ENCODE assay signal across 14 cellular contexts in the genomic region with DNA sequence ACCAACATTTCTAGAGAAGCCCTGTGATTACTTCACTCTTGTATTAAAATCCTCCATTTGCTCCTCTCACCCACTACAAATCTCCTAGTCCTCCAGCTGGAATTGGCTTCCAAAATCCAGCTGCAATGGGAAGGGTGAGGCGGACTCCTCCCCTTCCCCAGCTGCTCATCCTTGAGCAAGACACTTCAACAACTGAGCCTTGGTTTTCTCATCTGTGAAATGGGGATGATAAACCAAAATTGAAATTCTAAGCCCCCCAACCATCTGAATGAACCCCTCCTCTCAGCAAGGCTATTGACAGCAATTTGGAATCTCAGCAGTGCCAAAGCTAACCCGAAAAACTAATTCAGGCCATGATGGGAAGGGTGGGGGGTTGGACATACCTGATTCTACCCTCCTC.
"Had no signal": no experiment of that assay in that cellular context is flagged by ENCODE, and none has a peak within 500 bp of the region (broad histone marks: within the 10 kb centered on the region; RNA-seq: fewer than 3 reads in every experiment).

No MANE protein-coding gene starts in this region.

- H3K27me3 ChIP-seq: sigmoid colon had no signal

- ATAC-seq: activated T-cell treated with anti-CD3 and anti-CD28 coated beads, Interleukin-2, amount 50 U/mL, for 4 hours; left cardiac atrium had no signal

- H3K27ac ChIP-seq: sigmoid colon had no signal

- H3K27ac Mint-ChIP-seq: activated naive CD8-positive, alpha-beta T cell; naive B cell; T-helper 1 cell treated with Interleukin-12 subunit alpha and Interleukin-12 subunit beta and Interleukin-4 antibody, amounts not matched to agents 30 μg/mL and 1 μg/mL, for 36 hours had no signal

- H3K36me3 ChIP-seq: sigmoid colon had no signal

- H3K27me3 Mint-ChIP-seq: brain had no signal

- H3K4me1 Mint-ChIP-seq: naive B cell had no signal

- H3K9me3 ChIP-seq: sigmoid colon had no signal

- FAIRE-seq: urothelium cell line had no signal

- H3K4me3 Mint-ChIP-seq: activated naive CD8-positive, alpha-beta T cell; activated T-cell treated with anti-CD3 and anti-CD28 coated beads, Interleukin-2, amount 50 U/mL, for 4 hours; brain; naive B cell; T-helper 1 cell treated with Interleukin-12 subunit alpha and Interleukin-12 subunit beta and Interleukin-4 antibody, amounts not matched to agents 30 μg/mL and 1 μg/mL, for 36 hours had no signal

- H3K4me3 ChIP-seq: lung, sigmoid colon had no signal

- DNase-seq: activated effector memory CD4-positive, alpha-beta T cell treated with anti-CD3 and anti-CD28 coated beads, Interleukin-2, amount 50 U/mL, for 16 hours; activated T-cell treated with anti-CD3 and anti-CD28 coated beads, Interleukin-2, amount 50 U/mL, for 4 hours; amygdala; effector memory CD4-positive, alpha-beta T cell; erythroblast; left cardiac atrium; naive B cell; sigmoid colon; stimulated activated naive CD4-positive, alpha-beta T cell had no signal
